Comparison of ENCODE assay signal across 15 cellular contexts in genomic region chr19:46080561-46080960, GRCh38. TPM values are rescaled to one million over a fixed set of nuclear protein-coding genes. Genes with fewer than 3 reads are reported as not detected.
A peak's percentile ranks its signal among the peaks of the same experiment; 100 is the strongest.
DNase-seq lines count a peak whose midpoint lies in the region; ATAC-seq, FAIRE-seq and TF ChIP-seq lines count a peak whose summit lies in the region.
"Had no signal": no experiment of that assay in that cellular context is flagged by ENCODE, and none has a peak within 500 bp of the region (broad histone marks: within the 10 kb centered on the region; RNA-seq: fewer than 3 reads in every experiment).

No MANE protein-coding gene starts in this region.

- H3K9me3 ChIP-seq in astrocyte (ENCODE audit: insufficient read depth, low read depth, low read length) (peaks cover 8% of the 10 kb centered on the region), sigmoid colon (peaks cover 0 to 5% (median 1%) of the 10 kb centered on the region in 4 donors)
- H3K9me3 ChIP-seq: upper lobe of right lung had no signal

- peak; percentile 71 for DNase-seq in AG08395 (ENCODE audit: low spot score)
- peak; percentile 91 for DNase-seq in HT1080 (ENCODE audit: low read depth)
- peak; percentile 100 for DNase-seq in astrocyte (ENCODE audit: low read depth)
- peak; percentile 68 for DNase-seq in kidney epithelial cell (ENCODE audit: low read depth)
- DNase-seq in stimulated activated effector memory CD8-positive, alpha-beta T cell treated with anti-CD3 and anti-CD28 coated beads, Interleukin-12 subunit alpha, Interleukin-12 subunit beta, amount 100 ng/mL, for 72 hours (ENCODE audit: low spot score in 2 of 2), result no peak
- no peak for DNase-seq in NK-92 treated with Interleukin-12 subunit alpha and Interleukin-12 subunit beta, amount 100 ng/mL, for 24 hours (lab: John Stamatoyannopoulos, UW)
- no peak for DNase-seq in sigmoid colon
- DNase-seq: left ventricle myocardium superior, NCI-H2227 treated with DMSO at 0.1 percent for 48 hours, upper lobe of right lung had no signal

- H3K4me1 Mint-ChIP-seq in astrocyte (ENCODE audit: low read depth, unreplicated experiment), result peaks cover 48% of the 10 kb centered on the region
- peaks cover 8% of the 10 kb centered on the region for H3K4me1 Mint-ChIP-seq in stimulated activated effector memory CD8-positive, alpha-beta T cell treated with anti-CD3 and anti-CD28 coated beads, Interleukin-12 subunit alpha, Interleukin-12 subunit beta, amount 100 ng/mL, for 72 hours

- H3K9me3 Mint-ChIP-seq in astrocyte (ENCODE audit: unreplicated experiment), result peaks cover 23% of the 10 kb centered on the region
- peaks cover 4% of the 10 kb centered on the region for H3K9me3 Mint-ChIP-seq in stimulated activated effector memory CD8-positive, alpha-beta T cell treated with anti-CD3 and anti-CD28 coated beads, Interleukin-12 subunit alpha, Interleukin-12 subunit beta, amount 100 ng/mL, for 72 hours

- peaks cover 35% of the 10 kb centered on the region for H3K4me1 ChIP-seq in astrocyte (ENCODE audit: insufficient read depth, low read length)
- H3K4me1 ChIP-seq in sigmoid colon, result peaks cover 0 to 19% (median 11%) of the 10 kb centered on the region in 4 donors

- H3K36me3 Mint-ChIP-seq in astrocyte (ENCODE audit: low read depth, unreplicated experiment), result peaks cover 2% of the 10 kb centered on the region
- H3K36me3 Mint-ChIP-seq in stimulated activated effector memory CD8-positive, alpha-beta T cell treated with anti-CD3 and anti-CD28 coated beads, Interleukin-12 subunit alpha, Interleukin-12 subunit beta, amount 100 ng/mL, for 72 hours, result no peaks in the 10 kb centered on the region

- H3K36me3 ChIP-seq in astrocyte (ENCODE audit: insufficient read depth, low read length), result no peaks in the 10 kb centered on the region
- no peaks in the 10 kb centered on the region for H3K36me3 ChIP-seq in kidney epithelial cell (ENCODE audit: control insufficient read depth, insufficient read depth, low read length)
- no peaks in the 10 kb centered on the region for H3K36me3 ChIP-seq in sigmoid colon
- H3K36me3 ChIP-seq: esophagus muscularis mucosa, upper lobe of right lung had no signal

- intact Hi-C loops in sigmoid colon (cut with DNase I), result no loop called here

- peaks cover 12% of the 10 kb centered on the region for H3K27me3 Mint-ChIP-seq in astrocyte (ENCODE audit: low read depth, unreplicated experiment)

- no peaks in the 10 kb centered on the region for H4K20me1 ChIP-seq in astrocyte (ENCODE audit: insufficient read depth, low read length)

- H3K4me2 ChIP-seq in astrocyte (ENCODE audit: low read length), result peak overlapping the region; percentile 56

- 65 to 66% methylated on average over 3 of the region's 3 CpGs for WGBS in sigmoid colon, 2 donors

- H3K4me3 ChIP-seq in astrocyte (ENCODE audit: insufficient read depth, low read depth, low read length), result no peak overlapping the region
- no peak overlapping the region for H3K4me3 ChIP-seq in kidney epithelial cell (ENCODE audit: low read depth, low read length)
- no peak overlapping the region for H3K4me3 ChIP-seq in sigmoid colon
- H3K4me3 ChIP-seq: esophagus muscularis mucosa, upper lobe of right lung had no signal

- TF ChIP-seq POLR2A in sigmoid colon (IDR thresholded peaks at IDR 0.05), result no peak

- no peaks in the 10 kb centered on the region for H3K79me2 ChIP-seq in astrocyte (ENCODE audit: insufficient read depth, low read length)

- peak; percentile 99 for FAIRE-seq in astrocyte (lab: Jason Lieb, UNC)

- H3K4me3 Mint-ChIP-seq in astrocyte (ENCODE audit: unreplicated experiment), result no peak overlapping the region
- H3K4me3 Mint-ChIP-seq in stimulated activated effector memory CD8-positive, alpha-beta T cell treated with anti-CD3 and anti-CD28 coated beads, Interleukin-12 subunit alpha, Interleukin-12 subunit beta, amount 100 ng/mL, for 72 hours, result no peak overlapping the region
- H3K4me3 Mint-ChIP-seq: IgD-negative memory B cell had no signal

- ATAC-seq in stimulated activated effector memory CD8-positive, alpha-beta T cell treated with anti-CD3 and anti-CD28 coated beads, Interleukin-12 subunit alpha, Interleukin-12 subunit beta, amount 100 ng/mL, for 72 hours, result no peak
- no peak for ATAC-seq in activated CD4-positive, CD25-positive, alpha-beta regulatory T cell treated with anti-CD3 and anti-CD28 coated beads, Interleukin-2, amount 50 U/mL, for 24 hours
- ATAC-seq: left ventricle myocardium superior, upper lobe of right lung had no signal

- H3K27me3 ChIP-seq in astrocyte (ENCODE audit: insufficient read depth, low read length) (peaks cover 16% of the 10 kb centered on the region), kidney epithelial cell (ENCODE audit: control insufficient read depth, insufficient read depth, low read length) (peaks cover 20% of the 10 kb centered on the region), sigmoid colon (peaks cover 13 to 30% (median 26%) of the 10 kb centered on the region in 3 donors)

- H2AFZ ChIP-seq in astrocyte (ENCODE audit: low read depth, low read length), result no peak overlapping the region

- H3K27ac ChIP-seq in astrocyte (ENCODE audit: low read depth, low read length), result peak overlapping the region; percentile 58
- no peak overlapping the region for H3K27ac ChIP-seq in sigmoid colon
- H3K27ac ChIP-seq: esophagus muscularis mucosa, upper lobe of right lung had no signal

- TF ChIP-seq CTCF in astrocyte (IDR thresholded peaks at IDR 0.05; ENCODE audit: insufficient read depth, low read depth, low read length) (no peak), kidney epithelial cell (IDR thresholded peaks at IDR 0.05; ENCODE audit: insufficient read depth, low read length, poor library complexity, severe bottlenecking) (no peak), sigmoid colon (IDR thresholded peaks at IDR 0.05) (no peak)

- TF ChIP-seq EP300 in sigmoid colon (IDR thresholded peaks at IDR 0.05), result no peak

- H3K9ac ChIP-seq in astrocyte (ENCODE audit: low read length), result no peak overlapping the region

- H3K27ac Mint-ChIP-seq in astrocyte (ENCODE audit: unreplicated experiment), result peak overlapping the region; percentile 83
- no peak overlapping the region for H3K27ac Mint-ChIP-seq in stimulated activated effector memory CD8-positive, alpha-beta T cell treated with anti-CD3 and anti-CD28 coated beads, Interleukin-12 subunit alpha, Interleukin-12 subunit beta, amount 100 ng/mL, for 72 hours
- H3K27ac Mint-ChIP-seq: IgD-negative memory B cell had no signal

RNA-seq across cellular contexts. Expression of gene IGFL4, which starts 39.8 kb away (rescaled TPM):
- not detected in 2 replicates for total RNA-seq in HT1080 (2014; rRNA removed; shearing (Covaris generic))
- not detected in 2 replicates for polyA plus RNA-seq in HT1080 (2015; cell fraction: cytosol; rRNA removed)
- polyA plus RNA-seq in HT1080 (2015; cell fraction: nucleus; rRNA removed), result not detected in 2 replicates
- 2.3 and 5.4 TPM in 2 replicates for total RNA-seq in astrocyte
- not detected in 2 replicates for total RNA-seq in kidney epithelial cell
- total RNA-seq in sigmoid colon, result not detected
- not detected for polyA plus RNA-seq in sigmoid colon
- total RNA-seq: esophagus muscularis mucosa, left ventricle myocardium superior, posterior vena cava, upper lobe of right lung had no signal
- polyA plus RNA-seq: CD14-positive monocyte, IgD-negative memory B cell had no signal

RNA-seq across cellular contexts. Expression of gene IGFL3, which starts 43.9 kb away (rescaled TPM):
- total RNA-seq in HT1080 (2014; rRNA removed; shearing (Covaris generic)), result 1.7 and 1.9 TPM in 2 replicates
- not detected in 2 replicates for polyA plus RNA-seq in HT1080 (2015; cell fraction: cytosol; rRNA removed)
- 0.26 TPM in 1 of 2 replicates, not detected in the other for polyA plus RNA-seq in HT1080 (2015; cell fraction: nucleus; rRNA removed)
- 93.5 and 127 TPM in 2 replicates for total RNA-seq in astrocyte
- total RNA-seq in kidney epithelial cell, result not detected in 2 replicates
- not detected for total RNA-seq in sigmoid colon
- not detected for polyA plus RNA-seq in sigmoid colon
- total RNA-seq: esophagus muscularis mucosa, left ventricle myocardium superior, posterior vena cava, upper lobe of right lung had no signal
- polyA plus RNA-seq: CD14-positive monocyte, IgD-negative memory B cell had no signal

RNA-seq across cellular contexts. Expression of gene PGLYRP1, which starts 57.7 kb away (rescaled TPM):
- total RNA-seq in HT1080 (2014; rRNA removed; shearing (Covaris generic)), result not detected in 2 replicates
- polyA plus RNA-seq in HT1080 (2015; cell fraction: cytosol; rRNA removed), result not detected in 2 replicates
- not detected in 2 replicates for polyA plus RNA-seq in HT1080 (2015; cell fraction: nucleus; rRNA removed)
- not detected in 2 replicates for total RNA-seq in astrocyte
- total RNA-seq in kidney epithelial cell, result not detected in 2 replicates
- total RNA-seq in sigmoid colon, result not detected
- under 1 TPM in 1 of 3 donors, not detected in 2; 0.12 TPM for polyA plus RNA-seq in sigmoid colon
- total RNA-seq: posterior vena cava had no signal
- polyA plus RNA-seq: IgD-negative memory B cell had no signal

Comparison
In these comparisons a context has a peak if more than half of its experiments do, and no peak if none do; other contexts are left out.
1. DNase-seq: peak in AG08395 (single experiment), HT1080 (single experiment), astrocyte (single experiment) and kidney epithelial cell (single experiment); none in stimulated activated effector memory CD8-positive, alpha-beta T cell treated with anti-CD3 and anti-CD28 coated beads, Interleukin-12 subunit alpha, Interleukin-12 subunit beta, amount 100 ng/mL, for 72 hours (0 of 2), NK-92 treated with Interleukin-12 subunit alpha and Interleukin-12 subunit beta, amount 100 ng/mL, for 24 hours (single experiment) and sigmoid colon (single experiment).
2. RNA of gene IGFL3, which starts 43.9 kb away (total RNA-seq): 93.5 to 127 TPM in astrocyte; 1.7 to 1.9 TPM in HT1080, not detected in kidney epithelial cell and not detected in sigmoid colon; every median in the first group is over 10 times any median in the second.